Comparison of ENCODE assay signal across 21 cellular contexts in the genomic region with DNA sequence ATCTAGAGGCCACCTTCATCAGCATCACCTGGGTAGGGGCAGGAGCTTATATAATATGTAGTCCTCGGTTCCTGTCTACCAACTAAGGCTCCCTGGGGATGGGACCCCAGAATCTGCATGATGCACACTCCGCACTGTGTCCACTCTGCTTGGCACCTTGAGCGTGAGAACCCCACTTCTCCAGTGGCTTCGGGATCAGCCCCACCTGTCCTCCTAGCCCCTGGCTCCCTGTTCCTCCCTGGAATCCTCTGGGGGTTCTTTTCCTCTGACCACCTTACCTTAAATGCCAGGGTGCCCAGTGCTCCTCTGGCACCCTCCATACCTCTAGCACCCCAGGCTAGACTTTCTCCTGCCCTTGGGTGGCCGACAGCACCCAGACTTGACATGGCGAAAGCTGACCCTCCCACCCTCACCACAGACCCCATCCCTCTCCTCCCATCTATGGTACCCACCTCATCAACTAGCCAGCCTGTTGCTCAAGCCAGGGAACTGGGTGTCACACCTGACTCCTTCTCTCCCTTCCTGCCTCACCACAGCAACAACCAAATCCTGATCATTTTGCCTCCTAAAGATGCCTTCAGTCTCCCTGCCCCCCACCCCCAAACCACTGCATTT. TPM values are rescaled to one million over a fixed set of nuclear protein-coding genes. Genes with fewer than 3 reads are reported as not detected.
A peak's percentile ranks its signal among the peaks of the same experiment; 100 is the strongest.
DNase-seq lines count a peak whose midpoint lies in the region; ATAC-seq, FAIRE-seq and TF ChIP-seq lines count a peak whose summit lies in the region.
"Had no signal": no experiment of that assay in that cellular context is flagged by ENCODE, and none has a peak within 500 bp of the region (broad histone marks: within the 10 kb centered on the region; RNA-seq: fewer than 3 reads in every experiment).

No MANE protein-coding gene starts in this region.

- TF ChIP-seq EP300 in H1 (IDR thresholded peaks at IDR 0.05; ENCODE audit: borderline replicate concordance in 1 of 2, low read depth in 2 of 2, low read length in 2 of 2): no peak

- TF ChIP-seq RAD21 in H1 (IDR thresholded peaks at IDR 0.05 in 1 of 2, conservative IDR thresholded peaks at IDR 0.05 in 1 of 2; ENCODE audit: low read depth in 2 of 2, low read length in 2 of 2): no peak

- intact Hi-C loops in ascending aorta (cut with DNase I) (loop anchor here (5.0 kb wide), 1 partner anchor 264 kb away; no protein-coding TSS in a partner anchor), tibial artery (cut with DNase I; ENCODE audit: low total_unique reads) (loop anchor here (5.0 kb wide), 1 partner anchor 204 kb away; no protein-coding TSS in a partner anchor)
- intact Hi-C loops in activated CD4-positive, alpha-beta memory T cell treated with anti-CD3 and anti-CD28 coated beads for 36 hours (cut with micrococcal nuclease): loop anchor here (5.0 kb wide), 1 partner anchor 189 kb away; the partner anchor contains the start of gene FAM117A

- H3K4me3 Mint-ChIP-seq in stimulated activated memory B cell treated with anti-CD40 and anti-IgM and Interleukin-4, amounts not matched to agents 10 μg/mL and 1 μg/mL and 100 μg/mL, for 72 hours: no peak overlapping the region
- H3K4me3 Mint-ChIP-seq in activated CD4-positive, alpha-beta memory T cell treated with anti-CD3 and anti-CD28 coated beads for 36 hours: no peak overlapping the region

- no peaks in the 10 kb centered on the region for H3K79me1 ChIP-seq in H1 (ENCODE audit: low read depth, low read length)

- TF ChIP-seq CTCF in ascending aorta (IDR thresholded peaks at IDR 0.05): no peak
- TF ChIP-seq CTCF in H1 (IDR thresholded peaks at IDR 0.05; ENCODE audit: control extremely low read depth in 1 of 3, insufficient read depth in 1 of 3, low read depth in 1 of 3, low read length in 3 of 3): no peak
- no peak for TF ChIP-seq CTCF in osteoblast (IDR thresholded peaks at IDR 0.05; ENCODE audit: extremely low read depth, low read depth, low read length)
- TF ChIP-seq CTCF in tibial artery (IDR thresholded peaks at IDR 0.05): no peak

- no peak overlapping the region for H4K8ac ChIP-seq in H1 (ENCODE audit: extremely low read depth, insufficient read depth, low read length)

- no peak overlapping the region for H2BK15ac ChIP-seq in H1 (ENCODE audit: low read length)

- H3K27me3 Mint-ChIP-seq in stimulated activated memory B cell treated with anti-CD40 and anti-IgM and Interleukin-4, amounts not matched to agents 10 μg/mL and 1 μg/mL and 100 μg/mL, for 72 hours: peaks cover 73% of the 10 kb centered on the region
- H3K27me3 Mint-ChIP-seq in activated CD4-positive, alpha-beta memory T cell treated with anti-CD3 and anti-CD28 coated beads for 36 hours: peaks cover 32% of the 10 kb centered on the region

- FAIRE-seq in H1 (lab: Jason Lieb, UNC): no peak
- FAIRE-seq: H54 had no signal

- H4K20me1 ChIP-seq in H1 (replicated peaks in 1 of 2; ENCODE audit: control insufficient read depth in 1 of 2, insufficient read depth in 2 of 2, low read length in 2 of 2) (peaks cover 0 to under 1% of the 10 kb centered on the region in 2 experiments), osteoblast (ENCODE audit: insufficient read depth, low read length) (no peaks in the 10 kb centered on the region)

- H3K14ac ChIP-seq in H1 (ENCODE audit: insufficient read length): no peak overlapping the region

- H3K27me3 ChIP-seq in ascending aorta: no peaks in the 10 kb centered on the region
- peaks cover 4 to 16% (median 10%) of the 10 kb centered on the region in 4 experiments; a peak in 6 of 7 replicates for H3K27me3 ChIP-seq in H1 (replicated peaks in 1 of 4; ENCODE audit: control insufficient read depth in 3 of 4, extremely low read depth in 1 of 4, insufficient read depth in 3 of 4, low read length in 3 of 4)
- peaks cover 13% of the 10 kb centered on the region for H3K27me3 ChIP-seq in osteoblast (ENCODE audit: insufficient read depth, low read length)
- H3K27me3 ChIP-seq in tibial artery: no peaks in the 10 kb centered on the region

- no peak overlapping the region for H3K18ac ChIP-seq in H1 (ENCODE audit: extremely low read depth, low read length)

- no peak overlapping the region for H3K27ac Mint-ChIP-seq in stimulated activated memory B cell treated with anti-CD40 and anti-IgM and Interleukin-4, amounts not matched to agents 10 μg/mL and 1 μg/mL and 100 μg/mL, for 72 hours
- H3K27ac Mint-ChIP-seq in activated CD4-positive, alpha-beta memory T cell treated with anti-CD3 and anti-CD28 coated beads for 36 hours: no peak overlapping the region

- no peak overlapping the region for H3K9ac ChIP-seq in H1 (replicated peaks in 1 of 4; ENCODE audit: extremely low read depth in 1 of 4, low read depth in 3 of 4, low read length in 3 of 4)

- H3K36me3 ChIP-seq in ascending aorta (no peaks in the 10 kb centered on the region), H1 (ENCODE audit: control insufficient read depth in 2 of 4, insufficient read depth in 4 of 4, low read length in 3 of 4) (no peaks in the 10 kb centered on the region), osteoblast (ENCODE audit: insufficient read depth, low read length) (no peaks in the 10 kb centered on the region), tibial artery (no peaks in the 10 kb centered on the region)
- H3K36me3 ChIP-seq: SJCRH30 had no signal

- ATAC-seq in stimulated activated memory B cell treated with anti-CD40 and anti-IgM and Interleukin-4, amounts not matched to agents 10 μg/mL and 1 μg/mL and 100 μg/mL, for 72 hours: no peak
- ATAC-seq: PC-3 had no signal

- H2BK5ac ChIP-seq in H1 (ENCODE audit: low read depth, low read length): no peak overlapping the region

- no peak overlapping the region for H4K5ac ChIP-seq in H1 (ENCODE audit: insufficient read length, low read depth, low read length)

- H2AK5ac ChIP-seq in H1 (ENCODE audit: low read depth, low read length): no peak overlapping the region

- no peak overlapping the region for H2BK20ac ChIP-seq in H1 (ENCODE audit: low read length)

- H3K9me3 Mint-ChIP-seq in stimulated activated memory B cell treated with anti-CD40 and anti-IgM and Interleukin-4, amounts not matched to agents 10 μg/mL and 1 μg/mL and 100 μg/mL, for 72 hours: no peaks in the 10 kb centered on the region
- H3K9me3 Mint-ChIP-seq in activated CD4-positive, alpha-beta memory T cell treated with anti-CD3 and anti-CD28 coated beads for 36 hours: no peaks in the 10 kb centered on the region
- H3K9me3 Mint-ChIP-seq: CD8-positive, alpha-beta memory T cell had no signal

- no peaks in the 10 kb centered on the region for H3K79me2 ChIP-seq in H1 (ENCODE audit: control insufficient read depth in 1 of 2, insufficient read depth in 2 of 2, low read length in 2 of 2)
- no peaks in the 10 kb centered on the region for H3K79me2 ChIP-seq in osteoblast (ENCODE audit: insufficient read depth, low read length)

- H3K4me2 ChIP-seq in H1 (ENCODE audit: insufficient read depth in 1 of 2, low read depth in 2 of 2, low read length in 2 of 2) (no peak overlapping the region), osteoblast (ENCODE audit: insufficient read depth, low read length) (no peak overlapping the region)

- WGBS in H1 (ENCODE audit: extremely low coverage in 1 of 2, insufficient coverage in 1 of 2, insufficient read length in 1 of 2, insufficient replicate concordance in 2 of 2, low coverage in 1 of 2, low lambda C conversion rate in 2 of 2, missing lambda C conversion rate in 1 of 2), 2 experiments: 87% methylated on average over 6 of the region's 6 CpGs; no CpG with 5 or more reads in 1 of the 2 experiments

- H3K4me3 ChIP-seq in ascending aorta: no peak overlapping the region
- no peak overlapping the region for H3K4me3 ChIP-seq in H1 (ENCODE audit: extremely low read depth in 1 of 4, insufficient read depth in 2 of 4, low read depth in 3 of 4, low read length in 4 of 4)
- H3K4me3 ChIP-seq in osteoblast (ENCODE audit: insufficient read depth, low read length): no peak overlapping the region
- H3K4me3 ChIP-seq in tibial artery: no peak overlapping the region
- H3K4me3 ChIP-seq: SJCRH30 had no signal

- peak overlapping the region; percentile 25 for H4K91ac ChIP-seq in H1 (replicated peaks; ENCODE audit: insufficient read length, low read length)

- CTCF ChIA-PET in H1 (lab: Charles Lee; ENCODE audit: partially characterized antibody): interaction anchor here (0.6 to 10.3 kb wide), 9 partner anchors 12 to 279 kb away, joined by 3 to 310 read pairs (median 17); partner anchors contain the start of gene SLC35B1
- CTCF ChIA-PET in activated CD4-positive, alpha-beta memory T cell treated with anti-CD3 and anti-CD28 coated beads for 36 hours (lab: Charles Lee): interaction anchor here (1.2 to 16.8 kb wide), 2 partner anchors 16 to 126 kb away, joined by 3 to 564 read pairs; partner anchors contain the start of gene SLC35B1

- POLR2A ChIA-PET in H1 (lab: Charles Lee; ENCODE audit: partially characterized antibody): interaction anchor here (0.5 kb wide), 1 partner anchor 265 kb away, joined by 3 read pairs; no protein-coding TSS in a partner anchor
- POLR2A ChIA-PET in activated CD4-positive, alpha-beta memory T cell treated with anti-CD3 and anti-CD28 coated beads for 36 hours (lab: Charles Lee): no interaction called here

- H3K23ac ChIP-seq in H1 (ENCODE audit: insufficient read length): no peak overlapping the region

- no peak overlapping the region for H3K56ac ChIP-seq in H1 (replicated peaks; ENCODE audit: insufficient read length, low read depth, low read length)

- H3K4me1 ChIP-seq in ascending aorta (peaks cover 12 to 31% of the 10 kb centered on the region in 2 donors), H1 (replicated peaks in 1 of 4; ENCODE audit: control insufficient read depth in 3 of 4, insufficient read depth in 4 of 4, low read length in 3 of 4) (peaks cover 0 to 27% (median 11%) of the 10 kb centered on the region in 4 experiments; a peak in 6 of 7 replicates), osteoblast (ENCODE audit: insufficient read depth, low read length) (peaks cover 6% of the 10 kb centered on the region), tibial artery (peaks cover 0 to 58% (median 37%) of the 10 kb centered on the region in 4 donors)
- H3K4me1 ChIP-seq: SJCRH30 had no signal

- H3K4ac ChIP-seq in H1 (replicated peaks; ENCODE audit: insufficient read length, low read depth, low read length): no peak overlapping the region

- no peak overlapping the region for H2BK120ac ChIP-seq in H1 (replicated peaks; ENCODE audit: low read depth, low read length)

- H3K4me1 Mint-ChIP-seq in stimulated activated memory B cell treated with anti-CD40 and anti-IgM and Interleukin-4, amounts not matched to agents 10 μg/mL and 1 μg/mL and 100 μg/mL, for 72 hours: peaks cover 22% of the 10 kb centered on the region
- H3K4me1 Mint-ChIP-seq in activated CD4-positive, alpha-beta memory T cell treated with anti-CD3 and anti-CD28 coated beads for 36 hours (ENCODE audit: low read depth): peaks cover 7% of the 10 kb centered on the region

- H3K9me3 ChIP-seq in ascending aorta (no peaks in the 10 kb centered on the region), H1 (ENCODE audit: insufficient read depth in 2 of 2, low read depth in 1 of 2, low read length in 1 of 2) (no peaks in the 10 kb centered on the region), osteoblast (ENCODE audit: low read depth, low read length) (no peaks in the 10 kb centered on the region), tibial artery (no peaks in the 10 kb centered on the region)
- H3K9me3 ChIP-seq: SJCRH30 had no signal

- peaks cover 11% of the 10 kb centered on the region for H3K23me2 ChIP-seq in H1 (ENCODE audit: low read depth, low read length)

- peak overlapping the region; percentile 93 to 95 for H3K27ac ChIP-seq in ascending aorta
- H3K27ac ChIP-seq in H1 (ENCODE audit: low read depth, low read length): no peak overlapping the region
- H3K27ac ChIP-seq in osteoblast (ENCODE audit: low read depth, low read length): no peak overlapping the region
- H3K27ac ChIP-seq in tibial artery: peak overlapping the region; percentile 93 to 97
- H3K27ac ChIP-seq: SJCRH30 had no signal

- H2BK12ac ChIP-seq in H1 (ENCODE audit: low read depth, low read length): no peak overlapping the region

- H3K36me3 Mint-ChIP-seq in stimulated activated memory B cell treated with anti-CD40 and anti-IgM and Interleukin-4, amounts not matched to agents 10 μg/mL and 1 μg/mL and 100 μg/mL, for 72 hours: no peaks in the 10 kb centered on the region
- H3K36me3 Mint-ChIP-seq in activated CD4-positive, alpha-beta memory T cell treated with anti-CD3 and anti-CD28 coated beads for 36 hours: no peaks in the 10 kb centered on the region
- H3K36me3 Mint-ChIP-seq: CD8-positive, alpha-beta memory T cell had no signal

- H2AFZ ChIP-seq in H1 (ENCODE audit: low read length) (no peak overlapping the region), osteoblast (ENCODE audit: low read length) (no peak overlapping the region)

- TF ChIP-seq POLR2A in H1 (IDR thresholded peaks at IDR 0.05; ENCODE audit: control extremely low read depth in 1 of 2, low read depth in 2 of 2, low read length in 2 of 2): no peak

- DNase-seq in ascending aorta (ENCODE audit: low spot score in 2 of 2): peak in 1 of 2 donors; percentile 59
- DNase-seq in H1 (ENCODE audit: low read depth in 1 of 2, low spot score in 2 of 2): no peak
- peak; percentile 42 for DNase-seq in osteoblast (ENCODE audit: insufficient read length, low spot score, missing footprints)
- DNase-seq in tibial artery: peak in 1 of 2 donors; percentile 38
- no peak for DNase-seq in activated CD4-positive, alpha-beta T cell treated with anti-CD3 and anti-CD28 coated beads, Interleukin-2, amount 50 U/mL, for 48 hours
- no peak for DNase-seq in activated CD4-positive, alpha-beta memory T cell treated with anti-CD3 and anti-CD28 coated beads for 36 hours
- DNase-seq: ACHN; CD8-positive, alpha-beta memory T cell; DMS79 treated with DMSO at 0.1 percent for 48 hours; IMR-90; NCI-H1417 treated with DMSO at 0.1 percent for 48 hours; NCI-H187 treated with DMSO at 0.1 percent for 48 hours; NCI-H345; NCI-H526; PC-3; RPMI8226; SJCRH30 had no signal

RNA-seq across cellular contexts. Expression of gene NXPH3, which starts 2.8 kb away (rescaled TPM):
- total RNA-seq in ascending aorta: 30.3 TPM
- total RNA-seq in H1 (2021; fragmentation: NEBNext Ultra II Directional; extraction: Animal tissue kit (Norgen Biotek cat#: 25700)): 3.3 and 3.7 TPM in 2 replicates
- 2.5 and 3.1 TPM in 2 replicates for polyA plus RNA-seq in H1 (2011; rRNA removed)
- polyA plus RNA-seq in H1 (2011; cell fraction: cytosol; rRNA removed): 2.6 TPM
- 4.2 TPM for polyA plus RNA-seq in H1 (2011; cell fraction: nucleus; rRNA removed)
- 3.4 to 4.1 TPM (median 3.6 TPM) in 4 replicates for polyA plus RNA-seq in H1 (2012, experiment 1 of 2)
- 2.9 TPM for polyA plus RNA-seq in H1 (2012, experiment 2 of 2)
- 1.9 TPM for polyA plus RNA-seq in H1 (2013, experiment 1 of 2)
- polyA plus RNA-seq in H1 (2013, experiment 2 of 2): 2.5 TPM
- polyA minus RNA-seq in H1 (2011; rRNA and poly(A)+ RNA removed): 2.0 and 3.1 TPM in 2 replicates
- 1.8 TPM for polyA minus RNA-seq in H1 (2011; cell fraction: cytosol; rRNA and poly(A)+ RNA removed)
- polyA minus RNA-seq in H1 (2011; cell fraction: nucleus; rRNA and poly(A)+ RNA removed): 3.9 TPM
- 1.8 and 3.3 TPM in 2 replicates for total RNA-seq in osteoblast
- total RNA-seq in activated CD4-positive, alpha-beta memory T cell treated with anti-CD3 and anti-CD28 coated beads for 36 hours: under 1 TPM in 1 of 2 experiments, not detected in 1; 0.10 TPM
- total RNA-seq: HT-29, MCF 10A had no signal
- polyA plus RNA-seq: CD8-positive, alpha-beta memory T cell had no signal

Comparison
In these comparisons a context has a peak if more than half of its experiments do, and no peak if none do; other contexts are left out.
1. H3K27ac ChIP-seq: peak in ascending aorta (2 of 2) and tibial artery (2 of 2); none in H1 (single experiment) and osteoblast (single experiment).